ENCODE assay signal across 8 cellular contexts in the genomic region with DNA sequence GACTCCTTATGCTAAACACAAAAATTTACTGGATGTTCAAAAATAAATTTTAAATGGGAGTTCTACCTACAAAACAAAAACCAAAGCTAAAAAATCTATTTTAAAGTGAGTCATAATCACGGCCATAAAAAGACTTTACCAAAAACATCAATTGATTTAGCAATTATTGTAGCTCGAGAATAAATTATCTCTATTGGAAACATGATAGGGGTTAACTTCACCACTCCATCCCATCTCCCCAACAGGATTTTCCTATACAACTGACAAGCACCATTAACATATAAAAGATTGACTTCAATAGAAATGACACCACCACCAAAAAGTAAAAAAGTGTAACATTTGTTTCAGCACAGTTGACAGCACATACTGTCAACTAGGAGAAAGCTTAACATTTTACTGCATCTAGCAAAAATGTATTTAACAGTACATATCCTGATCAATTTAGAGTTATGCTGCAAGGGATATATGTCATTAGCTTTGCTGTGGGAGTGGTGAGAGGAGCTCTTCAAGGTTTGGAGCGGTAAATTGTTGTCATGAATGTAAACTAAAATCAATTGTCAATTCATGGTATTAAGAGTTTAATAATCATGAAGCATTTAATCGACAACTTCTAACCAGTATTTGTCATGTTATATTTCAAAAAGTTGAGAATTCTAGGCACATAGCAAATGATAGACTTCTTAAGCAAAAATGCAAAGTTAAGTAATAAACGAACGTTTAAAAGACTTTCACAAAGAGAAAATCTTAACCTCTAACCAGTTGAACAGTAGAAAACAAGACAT. TPM values are rescaled to one million over a fixed set of nuclear protein-coding genes. Genes with fewer than 3 reads are reported as not detected.
DNase-seq lines count a peak whose midpoint lies in the region; ATAC-seq and TF ChIP-seq lines count a peak whose summit lies in the region.

No MANE protein-coding gene starts in this region.

- no peaks in the 10 kb centered on the region for H3K27me3 Mint-ChIP-seq in natural killer cell treated with Interleukin-12 subunit alpha and Interleukin-12 subunit beta and Interleukin-15 and Interleukin-18, amount 100 ng/mL, for 72 hours

- H3K4me3 ChIP-seq in AG04450 (ENCODE audit: low read depth, low read length) (peak overlapping the region; percentile 55), NB4 (ENCODE audit: low read depth, low read length) (peak overlapping the region; percentile 52)

- no peak for TF ChIP-seq POLR2A in NB4 (IDR thresholded peaks at IDR 0.05; ENCODE audit: extremely low read depth, insufficient read length)

- no peak for TF ChIP-seq CTCF in AG04450 (IDR thresholded peaks at IDR 0.05; ENCODE audit: low read depth, low read length)
- no peak for TF ChIP-seq CTCF in NB4 (IDR thresholded peaks at IDR 0.05; ENCODE audit: low read depth, low read length)

- H3K27ac Mint-ChIP-seq in natural killer cell treated with Interleukin-12 subunit alpha and Interleukin-12 subunit beta and Interleukin-15 and Interleukin-18, amount 100 ng/mL, for 72 hours = peak overlapping the region; percentile 86 to 95

- peak overlapping the region; percentile 93 for H3K4me3 Mint-ChIP-seq in natural killer cell treated with Interleukin-12 subunit alpha and Interleukin-12 subunit beta and Interleukin-15 and Interleukin-18, amount 100 ng/mL, for 72 hours

- H3K9me3 ChIP-seq in AG04450 (ENCODE audit: control insufficient read depth, insufficient read depth, low read length) = no peaks in the 10 kb centered on the region; the same call in 1 of the 2 replicates

- DNase-seq in AG04450 (ENCODE audit: low read depth, low spot score) = no peak
- no peak for DNase-seq in NB4 (ENCODE audit: low read depth)
- DNase-seq in dermis blood vessel endothelial cell = peak; percentile 8
- no peak for DNase-seq in natural killer cell treated with Interleukin-12 subunit alpha and Interleukin-12 subunit beta and Interleukin-15 and Interleukin-18, amount 100 ng/mL, for 72 hours (ENCODE audit: low spot score)
- DNase-seq in DMS 273 (lab: John Stamatoyannopoulos, UW; ENCODE audit: unreplicated experiment) = no peak

- CTCF ChIA-PET in AG04450 (lab: Charles Lee) = interaction anchor here (0.7 to 13.2 kb wide), 6 partner anchors 11 to 280 kb away, joined by 3 to 198 read pairs (median 4); no protein-coding TSS in a partner anchor

- POLR2A ChIA-PET in AG04450 (lab: Yijun Ruan, JAX) = interaction anchor here (4.9 kb wide), 1 partner anchor 77 kb away, joined by 37 read pairs; no protein-coding TSS in a partner anchor

- peaks cover 40 to 58% of the 10 kb centered on the region in 2 donors for H3K4me1 Mint-ChIP-seq in natural killer cell treated with Interleukin-12 subunit alpha and Interleukin-12 subunit beta and Interleukin-15 and Interleukin-18, amount 100 ng/mL, for 72 hours (ENCODE audit: low read depth in 2 of 2)

- H3K27ac ChIP-seq in AG04450 (ENCODE audit: low read depth, low read length) = no peak overlapping the region

- ATAC-seq in natural killer cell treated with Interleukin-12 subunit alpha and Interleukin-12 subunit beta and Interleukin-15 and Interleukin-18, amount 100 ng/mL, for 72 hours = no peak
- ATAC-seq in GM21526 (IDR thresholded peaks at IDR 0.05; ENCODE audit: low FRiP score, unreplicated experiment) (no peak), GM18861 (IDR thresholded peaks at IDR 0.05; ENCODE audit: unreplicated experiment) (no peak), GM21529 (IDR thresholded peaks at IDR 0.05; ENCODE audit: unreplicated experiment) (no peak)

- H3K9me3 Mint-ChIP-seq in natural killer cell treated with Interleukin-12 subunit alpha and Interleukin-12 subunit beta and Interleukin-15 and Interleukin-18, amount 100 ng/mL, for 72 hours = no peaks in the 10 kb centered on the region

- no peaks in the 10 kb centered on the region for H3K27me3 ChIP-seq in AG04450 (ENCODE audit: control insufficient read depth, insufficient read depth, low read length)

- H3K36me3 Mint-ChIP-seq in natural killer cell treated with Interleukin-12 subunit alpha and Interleukin-12 subunit beta and Interleukin-15 and Interleukin-18, amount 100 ng/mL, for 72 hours = peaks cover 6% of the 10 kb centered on the region

RNA-seq across cellular contexts. Expression of a gene that starts 3.8 kb away (rescaled TPM):
- 16.8 and 24.7 TPM in 2 replicates for polyA plus RNA-seq in AG04450 (2011; rRNA removed)
- 9.9 and 15.0 TPM in 2 replicates for polyA minus RNA-seq in AG04450 (2011; rRNA and poly(A)+ RNA removed)
- 12.8 and 15.1 TPM in 2 replicates for total RNA-seq in dermis blood vessel endothelial cell
- 10 to 100 TPM in 1 of 2 donors, 1 to 10 TPM in 1; 7.8 to 10.5 TPM for total RNA-seq in natural killer cell treated with Interleukin-12 subunit alpha and Interleukin-12 subunit beta and Interleukin-15 and Interleukin-18, amount 100 ng/mL, for 72 hours
